Comparison of ENCODE assay signal across 11 cellular contexts in genomic region chr7:82594665-82595064, GRCh38.
DNase-seq lines count a peak whose midpoint lies in the region; ATAC-seq and TF ChIP-seq lines count a peak whose summit lies in the region.
"Had no signal": no experiment of that assay in that cellular context is flagged by ENCODE, and none has a peak within 500 bp of the region (broad histone marks: within the 10 kb centered on the region; RNA-seq: fewer than 3 reads in every experiment).

No MANE protein-coding gene starts in this region.

- WGBS in neuronal stem cell (ENCODE audit: extremely low coverage in 2 of 2, insufficient read length in 2 of 2, insufficient replicate concordance in 1 of 2), 2 donors: no CpG with 5 or more reads among the region's 6 CpGs

- no peak overlapping the region for H3K14ac ChIP-seq in neuronal stem cell (ENCODE audit: low read length)

- in situ Hi-C loops in brain microvascular endothelial cell (cut with HindIII; ENCODE audit: low pct_ligation_motif_present, low sequenced_read_pairs): no loop called here

- H2BK5ac ChIP-seq in neuronal stem cell (ENCODE audit: low read length): no peak overlapping the region

- TF ChIP-seq CTCF in brain microvascular endothelial cell (IDR thresholded peaks at IDR 0.05; ENCODE audit: low read depth, low read length, missing control alignments): no peak

- no peak overlapping the region for H3K9ac ChIP-seq in neuronal stem cell (ENCODE audit: low read depth, low read length, poor library complexity)

- H3K18ac ChIP-seq in neuronal stem cell (ENCODE audit: low read length): no peak overlapping the region

- H2BK120ac ChIP-seq in neuronal stem cell (ENCODE audit: low read depth, low read length): no peak overlapping the region

- no peak overlapping the region for H4K91ac ChIP-seq in neuronal stem cell (ENCODE audit: low read depth, low read length, poor library complexity)

- peak; percentile 31 for DNase-seq in H7
- peak; percentile 55 for DNase-seq in NCI-H2107 (lab: John Stamatoyannopoulos, UW)
- no peak for DNase-seq in brain microvascular endothelial cell
- peak; percentile 84 for DNase-seq in neuronal stem cell (ENCODE audit: low spot score)
- DNase-seq in medulla oblongata (ENCODE audit: extremely low spot score): no peak
- DNase-seq: DND-41, foreskin fibroblast, T-helper 9 cell had no signal

- no peak overlapping the region for H2BK15ac ChIP-seq in neuronal stem cell (ENCODE audit: low read length)

- H3K4me1 ChIP-seq in neuronal stem cell (ENCODE audit: control insufficient read depth in 2 of 2, insufficient read depth in 1 of 2, low read depth in 1 of 2, low read length in 2 of 2): peaks cover 0 to 6% of the 10 kb centered on the region in 2 donors

- H3K4me2 ChIP-seq in neuronal stem cell (ENCODE audit: insufficient read depth, low read length, poor library complexity, severe bottlenecking): no peak overlapping the region

- no peaks in the 10 kb centered on the region for H3K79me1 ChIP-seq in neuronal stem cell (ENCODE audit: low read depth, low read length)

- no peak overlapping the region for H4K8ac ChIP-seq in neuronal stem cell (ENCODE audit: low read depth, low read length)

- ATAC-seq in GM19467 (IDR thresholded peaks at IDR 0.05; ENCODE audit: unreplicated experiment) (no peak), esophagus mucosa (no peak), HG03442 (IDR thresholded peaks at IDR 0.05; ENCODE audit: unreplicated experiment) (no peak)

- H3K4ac ChIP-seq in neuronal stem cell (ENCODE audit: low read length): no peak overlapping the region

- H3K27me3 ChIP-seq in H7 (ENCODE audit: control insufficient read depth, insufficient read depth, low read length): no peaks in the 10 kb centered on the region
- no peaks in the 10 kb centered on the region for H3K27me3 ChIP-seq in brain microvascular endothelial cell (replicated peaks)
- no peaks in the 10 kb centered on the region for H3K27me3 ChIP-seq in neuronal stem cell (ENCODE audit: control insufficient read depth in 3 of 3, insufficient read depth in 3 of 3, low read depth in 1 of 3, low read length in 3 of 3)

- H2BK12ac ChIP-seq in neuronal stem cell (ENCODE audit: low read length): no peak overlapping the region

- no peak overlapping the region for H2AK5ac ChIP-seq in neuronal stem cell (ENCODE audit: low read depth, low read length)

- H3K23ac ChIP-seq in neuronal stem cell (ENCODE audit: low read depth, low read length, poor library complexity): no peak overlapping the region

- no peak overlapping the region for H2AFZ ChIP-seq in neuronal stem cell (ENCODE audit: low read length)

- H3K9me3 ChIP-seq in neuronal stem cell (replicated peaks in 1 of 2; ENCODE audit: control insufficient read depth in 2 of 2, insufficient read depth in 1 of 2, low read depth in 1 of 2, low read length in 2 of 2): no peaks in the 10 kb centered on the region

- H3K27ac ChIP-seq in brain microvascular endothelial cell (peak overlapping the region; percentile 14), neuronal stem cell (replicated peaks; ENCODE audit: low read length) (peak overlapping the region; percentile 78)

- H3K36me3 ChIP-seq in H7 (replicated peaks; ENCODE audit: control insufficient read depth, insufficient read depth, low read length) (no peaks in the 10 kb centered on the region), brain microvascular endothelial cell (replicated peaks) (no peaks in the 10 kb centered on the region), neuronal stem cell (replicated peaks in 1 of 2; ENCODE audit: control insufficient read depth in 2 of 2, insufficient read depth in 2 of 2, low read length in 2 of 2) (no peaks in the 10 kb centered on the region)

- H3K4me3 ChIP-seq in H7 (ENCODE audit: insufficient read depth, low read depth, low read length) (no peak overlapping the region), brain microvascular endothelial cell (ENCODE audit: low read depth, low read length) (no peak overlapping the region), neuronal stem cell (ENCODE audit: low read length in 2 of 2) (no peak overlapping the region)

Comparison
In these comparisons a context has a peak if more than half of its experiments do, and no peak if none do; other contexts are left out.
1. DNase-seq: peak in H7 (single experiment), NCI-H2107 (single experiment) and neuronal stem cell (single experiment); none in brain microvascular endothelial cell (single experiment) and medulla oblongata (single experiment).